8 cellular contexts compared by ENCODE assay signal in the genomic region with DNA sequence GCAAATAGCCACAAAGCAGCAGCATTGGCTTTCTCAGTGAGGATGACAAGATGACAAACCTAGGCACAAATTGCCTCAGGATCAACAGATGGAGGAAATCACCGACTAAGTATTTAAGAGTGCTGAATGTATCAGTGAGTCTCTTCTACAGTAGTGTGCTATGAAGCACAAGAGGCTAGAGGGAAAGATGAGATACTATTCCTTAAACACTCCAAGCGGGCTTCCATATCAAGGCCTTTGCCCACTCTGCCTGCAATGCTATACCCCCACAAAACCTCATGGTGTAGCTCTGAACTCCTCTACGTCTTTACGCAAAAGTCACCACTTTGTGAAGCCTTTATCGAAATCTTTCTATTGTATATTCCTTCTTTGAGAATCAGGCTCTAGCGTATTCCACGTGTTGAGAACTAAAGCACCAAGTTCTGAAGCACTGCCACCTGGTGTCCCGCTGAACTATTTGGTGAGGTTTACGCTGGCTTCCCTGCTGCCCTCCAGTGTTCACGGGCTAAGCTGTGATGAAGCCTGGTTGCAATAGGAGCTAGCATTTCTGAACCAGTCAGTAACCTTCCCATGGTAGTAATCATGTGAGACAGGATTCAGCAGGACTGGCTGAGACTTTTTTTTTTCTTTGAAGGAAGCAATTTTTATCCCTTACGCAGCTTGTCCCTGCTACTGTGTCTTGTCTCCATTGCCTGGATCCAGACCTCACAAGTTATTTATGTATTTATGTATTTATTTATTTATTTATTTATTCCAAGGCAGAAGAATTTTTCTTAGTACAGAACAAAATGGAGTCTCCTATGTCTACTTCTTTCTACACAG.
DNase-seq lines count a peak whose midpoint lies in the region; ATAC-seq and TF ChIP-seq lines count a peak whose summit lies in the region.

No MANE protein-coding gene starts in this region.

- ATAC-seq in activated CD8-positive, alpha-beta memory T cell treated with anti-CD3 and anti-CD28 coated beads, Interleukin-2, amount 10 ng/mL, durations not matched to agents 7 days and 5 days: peak; percentile 69
- ATAC-seq in HG02852 (IDR thresholded peaks at IDR 0.05; ENCODE audit: unreplicated experiment) (peak; percentile 61), psoas muscle (peak in 3 of 4 donors; percentile 56 to 69 (median 65)), HG02870 (IDR thresholded peaks at IDR 0.05; ENCODE audit: unreplicated experiment) (no peak)
- peak; percentile 79 for ATAC-seq in activated T-helper 17 cell treated with anti-CD3 and anti-CD28 coated beads, Interleukin-2, amount 50 U/mL, for 72 hours (replicated peaks)

- H3K4me3 Mint-ChIP-seq in activated CD8-positive, alpha-beta memory T cell treated with anti-CD3 and anti-CD28 coated beads, Interleukin-2, amount 10 ng/mL, durations not matched to agents 7 days and 5 days: no peak overlapping the region
- H3K4me3 Mint-ChIP-seq in activated T-helper 17 cell treated with anti-CD3 and anti-CD28 coated beads, Interleukin-2, amount 50 U/mL, for 72 hours: peak overlapping the region; percentile 22

- no peaks in the 10 kb centered on the region for H3K36me3 Mint-ChIP-seq in activated CD8-positive, alpha-beta memory T cell treated with anti-CD3 and anti-CD28 coated beads, Interleukin-2, amount 10 ng/mL, durations not matched to agents 7 days and 5 days
- no peaks in the 10 kb centered on the region for H3K36me3 Mint-ChIP-seq in activated T-helper 17 cell treated with anti-CD3 and anti-CD28 coated beads, Interleukin-2, amount 50 U/mL, for 72 hours (ENCODE audit: low read depth)

- H3K9me3 ChIP-seq in cardiac muscle cell (ENCODE audit: low read depth): no peaks in the 10 kb centered on the region
- no peaks in the 10 kb centered on the region for H3K9me3 ChIP-seq in psoas muscle

- H3K27ac Mint-ChIP-seq in activated CD8-positive, alpha-beta memory T cell treated with anti-CD3 and anti-CD28 coated beads, Interleukin-2, amount 10 ng/mL, durations not matched to agents 7 days and 5 days: peak overlapping the region; percentile 40
- no peak overlapping the region for H3K27ac Mint-ChIP-seq in activated T-helper 17 cell treated with anti-CD3 and anti-CD28 coated beads, Interleukin-2, amount 50 U/mL, for 72 hours

- peak; percentile 70 for TF ChIP-seq CTCF in cardiac muscle cell (IDR thresholded peaks at IDR 0.05; ENCODE audit: low read depth, low read length)
- peak; percentile 16 for TF ChIP-seq CTCF in psoas muscle (IDR thresholded peaks at IDR 0.05)

- H3K9me3 Mint-ChIP-seq in activated CD8-positive, alpha-beta memory T cell treated with anti-CD3 and anti-CD28 coated beads, Interleukin-2, amount 10 ng/mL, durations not matched to agents 7 days and 5 days (ENCODE audit: low read depth): no peaks in the 10 kb centered on the region
- H3K9me3 Mint-ChIP-seq in activated T-helper 17 cell treated with anti-CD3 and anti-CD28 coated beads, Interleukin-2, amount 50 U/mL, for 72 hours: no peaks in the 10 kb centered on the region

- DNase-seq in activated CD8-positive, alpha-beta memory T cell treated with anti-CD3 and anti-CD28 coated beads, Interleukin-2, amount 10 ng/mL, durations not matched to agents 7 days and 5 days: peak; percentile 70
- DNase-seq in activated CD8-positive, alpha-beta memory T cell treated with anti-CD3 and anti-CD28 coated beads for 24 hours: no peak
- peak; percentile 48 for DNase-seq in NOMO-1 treated with DMSO at 0.1 percent for 48 hours (lab: John Stamatoyannopoulos, UW; ENCODE audit: unreplicated experiment)
- peak; percentile 75 to 88 for DNase-seq in cardiac muscle cell (ENCODE audit: low read depth in 1 of 2, low spot score in 1 of 2)
- peak; percentile 56 to 73 for DNase-seq in psoas muscle

- H3K4me1 ChIP-seq in cardiac muscle cell (ENCODE audit: low read depth) (no peaks in the 10 kb centered on the region), psoas muscle (no peaks in the 10 kb centered on the region)

- no peaks in the 10 kb centered on the region for H3K36me3 ChIP-seq in cardiac muscle cell
- no peaks in the 10 kb centered on the region for H3K36me3 ChIP-seq in psoas muscle (ENCODE audit: insufficient read depth in 1 of 2, low read depth in 1 of 2)

- H3K4me1 Mint-ChIP-seq in activated CD8-positive, alpha-beta memory T cell treated with anti-CD3 and anti-CD28 coated beads, Interleukin-2, amount 10 ng/mL, durations not matched to agents 7 days and 5 days: peaks cover 35% of the 10 kb centered on the region
- H3K4me1 Mint-ChIP-seq in activated T-helper 17 cell treated with anti-CD3 and anti-CD28 coated beads, Interleukin-2, amount 50 U/mL, for 72 hours: no peaks in the 10 kb centered on the region

- intact Hi-C loops in psoas muscle (cut with DNase I): no loop called here

- CTCF ChIA-PET in activated CD8-positive, alpha-beta memory T cell treated with anti-CD3 and anti-CD28 coated beads, Interleukin-2, amount 10 ng/mL, durations not matched to agents 7 days and 5 days (lab: Charles Lee): interaction anchor here (0.6 to 2.7 kb wide), 15 partner anchors 9 to 176 kb away, joined by 3 to 19 read pairs (median 3); no protein-coding TSS in a partner anchor

- WGBS in psoas muscle, 3 donors: 31 to 34% (median 34%) methylated on average over 11 of the region's 11 CpGs

- H3K27me3 ChIP-seq in cardiac muscle cell: peaks cover 6% of the 10 kb centered on the region
- peaks cover 0 to 2% (median 0%) of the 10 kb centered on the region in 3 donors for H3K27me3 ChIP-seq in psoas muscle (ENCODE audit: insufficient read depth in 3 of 3, low read length in 2 of 3)

- H3K27ac ChIP-seq in cardiac muscle cell: no peak overlapping the region
- no peak overlapping the region for H3K27ac ChIP-seq in psoas muscle

- H3K4me3 ChIP-seq in cardiac muscle cell (no peak overlapping the region), psoas muscle (no peak overlapping the region)

- no peaks in the 10 kb centered on the region for H3K27me3 Mint-ChIP-seq in activated CD8-positive, alpha-beta memory T cell treated with anti-CD3 and anti-CD28 coated beads, Interleukin-2, amount 10 ng/mL, durations not matched to agents 7 days and 5 days
- H3K27me3 Mint-ChIP-seq in activated T-helper 17 cell treated with anti-CD3 and anti-CD28 coated beads, Interleukin-2, amount 50 U/mL, for 72 hours: no peaks in the 10 kb centered on the region
